ENCODE assay signal across 14 cellular contexts in the genomic region with DNA sequence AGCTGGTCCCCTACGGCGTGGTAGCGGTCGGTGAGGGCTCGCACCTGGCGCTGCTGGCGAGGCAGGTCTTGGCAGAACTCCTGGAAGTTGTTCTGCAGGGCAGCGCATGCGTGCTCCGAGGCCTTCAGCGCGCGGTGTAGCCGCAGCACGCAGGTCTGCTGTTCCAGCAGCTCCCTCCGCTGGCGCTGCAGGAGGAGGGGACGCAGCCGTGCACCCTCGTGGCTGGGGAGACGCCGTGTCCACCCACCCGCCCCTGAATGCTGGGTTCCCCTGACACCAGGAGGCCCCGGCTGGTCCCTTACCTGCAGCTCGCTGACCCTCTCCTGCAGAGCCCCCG. TPM values are rescaled to one million over a fixed set of nuclear protein-coding genes. Genes with fewer than 3 reads are reported as not detected.
A peak's percentile ranks its signal among the peaks of the same experiment; 100 is the strongest.
DNase-seq lines count a peak whose midpoint lies in the region; ATAC-seq, FAIRE-seq and TF ChIP-seq lines count a peak whose summit lies in the region.
"Had no signal": no experiment of that assay in that cellular context is flagged by ENCODE, and none has a peak within 500 bp of the region (broad histone marks: within the 10 kb centered on the region; RNA-seq: fewer than 3 reads in every experiment).

No MANE protein-coding gene starts in this region.

- CTCF ChIA-PET in Caco-2 (lab: Charles Lee): interaction anchor here (0.6 to 2.2 kb wide), 27 partner anchors 9 to 286 kb away, joined by 3 to 27 read pairs (median 5); partner anchors contain the start of genes EVPL, GALR2, MRPL38 and UBALD2

- intact Hi-C loops in Caco-2 (cut with micrococcal nuclease; ENCODE audit: unreplicated experiment): loop anchor here (1.0 to 5.0 kb wide), 5 partner anchors 14 to 262 kb away; no protein-coding TSS in a partner anchor

- no peaks in the 10 kb centered on the region for H3K9me3 ChIP-seq in Caco-2
- H3K9me3 ChIP-seq: BLaER1, left lung, prostate gland had no signal

- H3K36me3 Mint-ChIP-seq in Caco-2 (ENCODE audit: insufficient read depth, unreplicated experiment): peaks cover 8% of the 10 kb centered on the region
- H3K36me3 Mint-ChIP-seq: naive B cell had no signal

- POLR2A ChIA-PET in Caco-2 (lab: Charles Lee): interaction anchor here (0.6 to 1.0 kb wide), 3 partner anchors 15 to 154 kb away, joined by 3 read pairs; no protein-coding TSS in a partner anchor

- peak; percentile 53 for ATAC-seq in left lobe of liver

- no TSS peak for BruUV-seq in Caco-2 (replicated peaks; lab: Mats Ljungman, UMichigan)

- no peak overlapping the region for H3K27ac Mint-ChIP-seq in Caco-2 (ENCODE audit: unreplicated experiment)
- H3K27ac Mint-ChIP-seq: T-helper 1 cell treated with Interleukin-12 subunit alpha and Interleukin-12 subunit beta and Interleukin-4 antibody, amounts not matched to agents 30 μg/mL and 1 μg/mL, for 36 hours had no signal

- DNase-seq in DMS53 (lab: John Stamatoyannopoulos, UW) (peak; percentile 91), NCI-H1092 treated with DMSO at 0.1 percent for 48 hours (lab: John Stamatoyannopoulos, UW) (peak; percentile 74), RPMI7951 (ENCODE audit: low read depth) (peak; percentile 12), left lobe of liver (ENCODE audit: low spot score) (no peak), D721Med (ENCODE audit: insufficient read length, low spot score) (no peak), GM13977 (ENCODE audit: low spot score) (no peak), Kasumi-1 (lab: John Stamatoyannopoulos, UW) (no peak), Caco-2 (no peak)

- no peak overlapping the region for H3K4me3 Mint-ChIP-seq in Caco-2 (ENCODE audit: unreplicated experiment)
- H3K4me3 Mint-ChIP-seq: T-helper 1 cell treated with Interleukin-12 subunit alpha and Interleukin-12 subunit beta and Interleukin-4 antibody, amounts not matched to agents 30 μg/mL and 1 μg/mL, for 36 hours had no signal

- no peaks in the 10 kb centered on the region for H3K27me3 ChIP-seq in Caco-2 (replicated peaks; ENCODE audit: control insufficient read depth, insufficient read depth, low read length)
- H3K27me3 ChIP-seq: BLaER1, left lung had no signal

- peaks cover 16% of the 10 kb centered on the region for H3K4me1 Mint-ChIP-seq in Caco-2 (ENCODE audit: low read depth, unreplicated experiment)

- in situ Hi-C loops in GM13977 (cut with MboI; ENCODE audit: low pct_unique_long_range_greater_than_20kb, low sequenced_read_pairs, unreplicated experiment): loop anchor here (10.0 kb wide), 1 partner anchor 280 kb away; no protein-coding TSS in a partner anchor

- TF ChIP-seq CTCF in D721Med (IDR thresholded peaks at IDR 0.05; ENCODE audit: insufficient read depth, missing control alignments): no peak
- TF ChIP-seq CTCF in GM13977 (IDR thresholded peaks at IDR 0.05; ENCODE audit: extremely low read depth, insufficient read depth, missing control alignments): no peak
- no peak for TF ChIP-seq CTCF in Caco-2 (IDR thresholded peaks at IDR 0.05; ENCODE audit: insufficient read depth in 1 of 2, low read depth in 1 of 2, low read length in 1 of 2, severe bottlenecking in 1 of 2, unreplicated experiment in 1 of 2)

- no peak overlapping the region for H3K4me3 ChIP-seq in Caco-2 (ENCODE audit: low read depth, low read length)
- H3K4me3 ChIP-seq: BLaER1, GM12878, left lung, prostate gland had no signal

- H3K36me3 ChIP-seq in Caco-2 (ENCODE audit: control insufficient read depth, insufficient read depth, low read length): no peaks in the 10 kb centered on the region
- H3K36me3 ChIP-seq: BLaER1, prostate gland had no signal

- no peaks in the 10 kb centered on the region for H3K27me3 Mint-ChIP-seq in Caco-2 (ENCODE audit: insufficient read depth, unreplicated experiment)

- no peak for FAIRE-seq in D721Med (lab: Jason Lieb, UNC)

- no peaks in the 10 kb centered on the region for H3K9me3 Mint-ChIP-seq in Caco-2 (ENCODE audit: unreplicated experiment)
- H3K9me3 Mint-ChIP-seq: naive B cell; T-helper 1 cell treated with Interleukin-12 subunit alpha and Interleukin-12 subunit beta and Interleukin-4 antibody, amounts not matched to agents 30 μg/mL and 1 μg/mL, for 36 hours had no signal

- H3K4me1 ChIP-seq in Caco-2: peaks cover 11% of the 10 kb centered on the region
- H3K4me1 ChIP-seq: prostate gland had no signal

RNA-seq across cellular contexts. Expression of gene EVPL, which starts 12.2 kb away (rescaled TPM):
- not detected in 2 replicates for total RNA-seq in RPMI7951 (2014; rRNA removed; shearing (Covaris generic))
- total RNA-seq in left lobe of liver: 0.53 TPM
- 0.16 and 0.46 TPM in 2 replicates for total RNA-seq in Caco-2 (2022)

RNA-seq across cellular contexts. Expression of gene CDK3, which starts 14.2 kb away (rescaled TPM):
- total RNA-seq in RPMI7951 (2014; rRNA removed; shearing (Covaris generic)): 1.4 and 2.2 TPM in 2 replicates
- 3.6 TPM for total RNA-seq in left lobe of liver
- total RNA-seq in Caco-2 (2022): 5.2 and 6.8 TPM in 2 replicates

RNA-seq across cellular contexts. Expression of gene TEN1, which starts 35.9 kb away (rescaled TPM):
- total RNA-seq in RPMI7951 (2014; rRNA removed; shearing (Covaris generic)): 12.6 and 16.5 TPM in 2 replicates
- total RNA-seq in left lobe of liver (14.1 TPM), Caco-2 (2022) (19.1 and 20.3 TPM in 2 replicates)

RNA-seq across cellular contexts. Expression of gene ACOX1, which starts 35.9 kb away (rescaled TPM):
- 21.4 TPM in 2 replicates for total RNA-seq in RPMI7951 (2014; rRNA removed; shearing (Covaris generic))
- total RNA-seq in left lobe of liver (199 TPM), Caco-2 (2022) (43.7 and 48.3 TPM in 2 replicates)

RNA-seq across cellular contexts. Expression of gene SRP68, which starts 57.4 kb away (rescaled TPM):
- total RNA-seq in RPMI7951 (2014; rRNA removed; shearing (Covaris generic)): 16.3 and 21.1 TPM in 2 replicates
- 30.8 TPM for total RNA-seq in left lobe of liver
- total RNA-seq in Caco-2 (2022): 105 and 113 TPM in 2 replicates

Comparison
In these comparisons a context has a peak if more than half of its experiments do, and no peak if none do; other contexts are left out.
1. DNase-seq: peak in DMS53 (single experiment), NCI-H1092 treated with DMSO at 0.1 percent for 48 hours (single experiment) and RPMI7951 (single experiment); none in left lobe of liver (single experiment), D721Med (single experiment), GM13977 (single experiment), Kasumi-1 (0 of 2) and Caco-2 (0 of 2).